Comparison of ENCODE assay signal across 7 cellular contexts in genomic region chr2:154067124-154067523, GRCh38.
"Had no signal": no experiment of that assay in that cellular context is flagged by ENCODE, and none has a peak within 500 bp of the region (broad histone marks: within the 10 kb centered on the region; RNA-seq: fewer than 3 reads in every experiment).

No MANE protein-coding gene starts in this region.

- FAIRE-seq: HepG2, HTR-8/SVneo had no signal

- DNase-seq: IMR-90, KBM-7, KG1 had no signal

- H3K27ac ChIP-seq: HL-60, KMS-11 had no signal

- ATAC-seq: HepG2 had no signal

- H3K9ac ChIP-seq: KMS-11 had no signal

- H3K4me2 ChIP-seq: KMS-11 had no signal
